In genomic region chr7:141702892-141703291, GRCh38 we compare ENCODE assay signal across 10 cellular contexts. TPM values are rescaled to one million over a fixed set of nuclear protein-coding genes. Genes with fewer than 3 reads are reported as not detected.
A peak's percentile ranks its signal among the peaks of the same experiment; 100 is the strongest.
DNase-seq lines count a peak whose midpoint lies in the region; ATAC-seq and TF ChIP-seq lines count a peak whose summit lies in the region.
"Had no signal": no experiment of that assay in that cellular context is flagged by ENCODE, and none has a peak within 500 bp of the region (broad histone marks: within the 10 kb centered on the region; RNA-seq: fewer than 3 reads in every experiment).

No MANE protein-coding gene starts in this region.

- CTCF ChIA-PET in activated CD4-positive, alpha-beta T cell treated with anti-CD3 and anti-CD28 coated beads for 36 hours (lab: Charles Lee) = interaction anchor here (0.6 to 4.3 kb wide), 6 partner anchors 10 to 54 kb away, joined by 3 to 34 read pairs (median 4); partner anchors contain the start of gene SSBP1

- H3K4me1 Mint-ChIP-seq in activated CD4-positive, alpha-beta T cell treated with anti-CD3 and anti-CD28 coated beads for 36 hours = peaks cover 34% of the 10 kb centered on the region
- peaks cover 62% of the 10 kb centered on the region for H3K4me1 Mint-ChIP-seq in endothelial cell (ENCODE audit: unreplicated experiment)

- no peaks in the 10 kb centered on the region for H3K27me3 ChIP-seq in rectal smooth muscle tissue (ENCODE audit: control insufficient read depth, insufficient read depth, low read length)

- no peak overlapping the region for H3K27ac Mint-ChIP-seq in activated CD4-positive, alpha-beta T cell treated with anti-CD3 and anti-CD28 coated beads for 36 hours
- H3K27ac Mint-ChIP-seq in endothelial cell (ENCODE audit: unreplicated experiment) = no peak overlapping the region

- H3K4me1 ChIP-seq in rectal smooth muscle tissue (ENCODE audit: control insufficient read depth, insufficient read depth, low read length) = peaks cover 3% of the 10 kb centered on the region

- H3K36me3 Mint-ChIP-seq in activated CD4-positive, alpha-beta T cell treated with anti-CD3 and anti-CD28 coated beads for 36 hours (ENCODE audit: low read depth) = no peaks in the 10 kb centered on the region
- peaks cover 8% of the 10 kb centered on the region for H3K36me3 Mint-ChIP-seq in endothelial cell (ENCODE audit: low read depth, unreplicated experiment)

- H3K36me3 ChIP-seq in rectal smooth muscle tissue (ENCODE audit: control insufficient read depth, insufficient read depth, low read length) = no peaks in the 10 kb centered on the region

- ATAC-seq in activated CD4-positive, alpha-beta T cell treated with anti-CD3 and anti-CD28 coated beads for 36 hours = no peak
- no peak for ATAC-seq in GM21786 (IDR thresholded peaks at IDR 0.05; ENCODE audit: unreplicated experiment)

- no peak overlapping the region for H3K9ac ChIP-seq in rectal smooth muscle tissue (ENCODE audit: low read length)

- peak overlapping the region; percentile 67 for H3K4me3 Mint-ChIP-seq in activated CD4-positive, alpha-beta T cell treated with anti-CD3 and anti-CD28 coated beads for 36 hours
- H3K4me3 Mint-ChIP-seq in endothelial cell (ENCODE audit: unreplicated experiment) = peak overlapping the region; percentile 76

- H3K27ac ChIP-seq in rectal smooth muscle tissue (ENCODE audit: low read depth, low read length) = no peak overlapping the region

- H3K4me3 ChIP-seq in LNCaP clone FGC (ENCODE audit: low read depth, low read length) (peak overlapping the region; percentile 56), rectal smooth muscle tissue (ENCODE audit: low read length) (peak overlapping the region; percentile 10)

- intact Hi-C loops in activated CD4-positive, alpha-beta T cell treated with anti-CD3 and anti-CD28 coated beads for 36 hours (cut with DNase I, micrococcal nuclease) = loop anchor here in 1 of 2 experiments (1.0 kb wide), 2 partner anchors 35 to 49 kb away; partner anchors contain the start of gene SSBP1

- POLR2A ChIA-PET in activated CD4-positive, alpha-beta T cell treated with anti-CD3 and anti-CD28 coated beads for 36 hours (lab: Charles Lee) = no interaction called here

- DNase-seq in activated CD4-positive, alpha-beta T cell treated with anti-CD3 and anti-CD28 coated beads for 36 hours = no peak
- DNase-seq in activated CD4-positive, alpha-beta T cell treated with anti-CD3 and anti-CD28 coated beads for 48 hours = no peak
- DNase-seq in LNCaP clone FGC (ENCODE audit: low read depth) (no peak), endothelial cell (ENCODE audit: low spot score) (no peak), hepatic stellate cell (ENCODE audit: low spot score) (no peak), LoVo (ENCODE audit: low spot score) (no peak)
- DNase-seq: NCI-H1930 had no signal

- H3K9me3 Mint-ChIP-seq in activated CD4-positive, alpha-beta T cell treated with anti-CD3 and anti-CD28 coated beads for 36 hours (ENCODE audit: low read depth) = no peaks in the 10 kb centered on the region
- no peaks in the 10 kb centered on the region for H3K9me3 Mint-ChIP-seq in endothelial cell (ENCODE audit: unreplicated experiment)

- no peak for TF ChIP-seq CTCF in LNCaP clone FGC (IDR thresholded peaks at IDR 0.05; ENCODE audit: control insufficient read depth, extremely low read depth, insufficient read depth)
- no peak for TF ChIP-seq CTCF in endothelial cell (IDR thresholded peaks at IDR 0.05; ENCODE audit: unreplicated experiment)

- H3K27me3 Mint-ChIP-seq in activated CD4-positive, alpha-beta T cell treated with anti-CD3 and anti-CD28 coated beads for 36 hours = no peaks in the 10 kb centered on the region
- peaks cover 8% of the 10 kb centered on the region for H3K27me3 Mint-ChIP-seq in endothelial cell (ENCODE audit: unreplicated experiment)

RNA-seq across cellular contexts. Expression of gene DENND11, which starts 0.9 kb away (rescaled TPM):
- total RNA-seq in activated CD4-positive, alpha-beta T cell treated with anti-CD3 and anti-CD28 coated beads for 36 hours = 10 to 100 TPM; 21.2 to 27.6 TPM
- 77.0 TPM for total RNA-seq in endothelial cell (ENCODE audit: unreplicated experiment)

RNA-seq across cellular contexts. Expression of gene WEE2, which starts 5.3 kb away (rescaled TPM):
- not detected for total RNA-seq in activated CD4-positive, alpha-beta T cell treated with anti-CD3 and anti-CD28 coated beads for 36 hours
- 0.33 TPM for total RNA-seq in endothelial cell (ENCODE audit: unreplicated experiment)
- total RNA-seq: ureter had no signal

RNA-seq across cellular contexts. Expression of gene SSBP1, which starts 35.3 kb away (rescaled TPM):
- total RNA-seq in activated CD4-positive, alpha-beta T cell treated with anti-CD3 and anti-CD28 coated beads for 36 hours = 100 to 1,000 TPM; 183 to 245 TPM
- 130 TPM for total RNA-seq in endothelial cell (ENCODE audit: unreplicated experiment)
